In genomic region chr17:36934144-36934758, GRCh38 we compare ENCODE assay signal across 11 cellular contexts. TPM values are rescaled to one million over a fixed set of nuclear protein-coding genes. Genes with fewer than 3 reads are reported as not detected.
DNase-seq lines count a peak whose midpoint lies in the region; ATAC-seq and TF ChIP-seq lines count a peak whose summit lies in the region.
"Had no signal": no experiment of that assay in that cellular context is flagged by ENCODE, and none has a peak within 500 bp of the region (broad histone marks: within the 10 kb centered on the region; RNA-seq: fewer than 3 reads in every experiment).

No MANE protein-coding gene starts in this region.

- H3K4me1 ChIP-seq in SJCRH30 = 0 out of 2 replicates have a peak, but pooled peaks cover 5% of the 10 kb centered on the region
- no peaks in the 10 kb centered on the region for H3K4me1 ChIP-seq in fibroblast of lung (ENCODE audit: control insufficient read depth, extremely low read depth, insufficient read depth, low read length)

- TF ChIP-seq CTCF in fibroblast of lung (conservative IDR thresholded peaks at IDR 0.05 in 1 of 2, IDR thresholded peaks at IDR 0.05 in 1 of 2; ENCODE audit: low read depth in 1 of 2, low read length in 2 of 2) = no peak
- no peak for TF ChIP-seq CTCF in retinal pigment epithelial cell (conservative IDR thresholded peaks at IDR 0.05; ENCODE audit: low read depth, low read length)

- DNase-seq in NCI-H748 (lab: John Stamatoyannopoulos, UW; ENCODE audit: unreplicated experiment) (peak; percentile 53), NCI-H748 treated with DMSO at 0.1 percent for 48 hours (lab: John Stamatoyannopoulos, UW) (no peak), SJCRH30 (peak; percentile 30 to 42), fibroblast of lung (ENCODE audit: low read depth in 2 of 2) (no peak), retinal pigment epithelial cell (ENCODE audit: low read depth) (no peak), 8988T (no peak), NCI-H1092 (lab: John Stamatoyannopoulos, UW) (no peak)

- H3K27me3 ChIP-seq in SJCRH30 = peaks cover 30% of the 10 kb centered on the region
- H3K27me3 ChIP-seq in fibroblast of lung (ENCODE audit: control insufficient read depth, insufficient read depth, low read length) = peaks cover 99% of the 10 kb centered on the region

- no peak overlapping the region for H3K9ac ChIP-seq in fibroblast of lung (ENCODE audit: insufficient read depth, low read length)

- H3K4me3 ChIP-seq in SJCRH30 (peak overlapping the region; percentile 75), fibroblast of lung (replicated peaks in 1 of 4; ENCODE audit: control extremely low read depth in 1 of 4, insufficient read depth in 1 of 4, low read depth in 3 of 4, low read length in 4 of 4) (no peak overlapping the region), retinal pigment epithelial cell (ENCODE audit: low read length) (peak overlapping the region; percentile 42)
- H3K4me3 ChIP-seq: SJSA1 had no signal

- H3K27ac ChIP-seq in SJCRH30 (no peak overlapping the region), fibroblast of lung (ENCODE audit: insufficient read depth, low read length) (no peak overlapping the region)
- H3K27ac ChIP-seq: SJSA1 had no signal

- H3K9me3 ChIP-seq in SJCRH30 (replicated peaks) (no peaks in the 10 kb centered on the region), fibroblast of lung (ENCODE audit: control insufficient read depth, insufficient read depth, low read depth, low read length) (no peaks in the 10 kb centered on the region)

- H4K20me1 ChIP-seq in fibroblast of lung (ENCODE audit: control insufficient read depth, extremely low read depth, insufficient read depth, low read length) = no peaks in the 10 kb centered on the region

- H2AFZ ChIP-seq in fibroblast of lung (ENCODE audit: low read length) = no peak overlapping the region

- no peak for ATAC-seq in GM21717 (IDR thresholded peaks at IDR 0.05; ENCODE audit: unreplicated experiment)

- H3K36me3 ChIP-seq in SJCRH30 (no peaks in the 10 kb centered on the region), fibroblast of lung (ENCODE audit: control insufficient read depth, insufficient read depth, low read length) (no peaks in the 10 kb centered on the region)
- H3K36me3 ChIP-seq: SJSA1 had no signal

- no peaks in the 10 kb centered on the region for H3K79me2 ChIP-seq in fibroblast of lung (ENCODE audit: control insufficient read depth, insufficient read depth, low read length)

- H3K4me2 ChIP-seq in fibroblast of lung (ENCODE audit: extremely low read depth, insufficient read depth, low read length) = peak overlapping the region; percentile 23

RNA-seq across cellular contexts. Expression of gene LHX1, which starts 3.0 kb away (rescaled TPM):
- 0.43 and 0.59 TPM in 2 replicates for total RNA-seq in SJCRH30 (2014; rRNA removed; shearing (Covaris generic))
- total RNA-seq in fibroblast of lung = not detected in 2 replicates
- polyA plus RNA-seq in fibroblast of lung = not detected in 2 replicates
- not detected in 2 replicates for polyA plus RNA-seq in fibroblast of lung (2012)
- not detected in 2 replicates for polyA minus RNA-seq in fibroblast of lung (ENCODE audit: low replicate concordance)
- total RNA-seq: SJSA1 had no signal
- polyA plus RNA-seq: adipose tissue, urinary bladder had no signal

RNA-seq across cellular contexts. Expression of gene AATF, which starts 14.5 kb away (rescaled TPM):
- total RNA-seq in SJCRH30 (2014; rRNA removed; shearing (Covaris generic)) = 65.0 and 65.3 TPM in 2 replicates
- 30.0 and 30.7 TPM in 2 replicates for total RNA-seq in fibroblast of lung
- 11.9 and 22.6 TPM in 2 replicates for polyA plus RNA-seq in fibroblast of lung
- polyA plus RNA-seq in fibroblast of lung (2012) = 32.2 and 48.4 TPM in 2 replicates
- 16.8 and 42.3 TPM in 2 replicates for polyA minus RNA-seq in fibroblast of lung (ENCODE audit: low replicate concordance)

Comparison
In these comparisons a context has a peak if more than half of its experiments do, and no peak if none do; other contexts are left out.
1. DNase-seq: peak in NCI-H748 (single experiment) and SJCRH30 (2 of 2); none in NCI-H748 treated with DMSO at 0.1 percent for 48 hours (single experiment), fibroblast of lung (0 of 2), retinal pigment epithelial cell (single experiment), 8988T (single experiment) and NCI-H1092 (single experiment).
2. H3K4me3 ChIP-seq: peak in SJCRH30 (single experiment) and retinal pigment epithelial cell (single experiment); none in fibroblast of lung (0 of 4).